ENCODE assay signal across 11 cellular contexts in genomic region chr16:11619327-11619851, GRCh38. TPM values are rescaled to one million over a fixed set of nuclear protein-coding genes. Genes with fewer than 3 reads are reported as not detected.
A peak's percentile ranks its signal among the peaks of the same experiment; 100 is the strongest.
DNase-seq lines count a peak whose midpoint lies in the region; ATAC-seq, FAIRE-seq and TF ChIP-seq lines count a peak whose summit lies in the region.
"Had no signal": no experiment of that assay in that cellular context is flagged by ENCODE, and none has a peak within 500 bp of the region (broad histone marks: within the 10 kb centered on the region; RNA-seq: fewer than 3 reads in every experiment).

No MANE protein-coding gene starts in this region.

- H3K36me3 ChIP-seq in GM12878 (ENCODE audit: control insufficient read depth in 2 of 2, insufficient read depth in 2 of 2, low read length in 1 of 2) (no peaks in the 10 kb centered on the region), small intestine (ENCODE audit: control insufficient read depth in 2 of 2, insufficient read depth in 2 of 2, low read length in 2 of 2) (no peaks in the 10 kb centered on the region), mesendoderm (ENCODE audit: control insufficient read depth, insufficient read depth, low read length) (no peaks in the 10 kb centered on the region)

- no peak overlapping the region for H3K27ac ChIP-seq in GM12878 (ENCODE audit: control insufficient read depth, insufficient read depth)
- peak overlapping the region in 1 of 2 donors; percentile 7 for H3K27ac ChIP-seq in small intestine (ENCODE audit: low read depth in 1 of 2, low read length in 1 of 2)
- H3K27ac ChIP-seq in mesendoderm (ENCODE audit: low read depth, low read length), result no peak overlapping the region

- POLR2A ChIA-PET in GM12878 (lab: Charles Lee), result interaction anchor here (0.7 kb wide), 1 partner anchor 33 kb away, joined by 3 read pairs; the partner anchor contains the start of gene LITAF

- TF ChIP-seq EP300 in Ishikawa (IDR thresholded peaks at IDR 0.05; ENCODE audit: borderline replicate concordance) (no peak), GM12878 (IDR thresholded peaks at IDR 0.05; ENCODE audit: borderline replicate concordance in 1 of 2, control insufficient read depth in 1 of 2, low read depth in 2 of 2, low read length in 2 of 2) (no peak)

- H3K79me2 ChIP-seq in GM12878 (ENCODE audit: control insufficient read depth, insufficient read depth, low read length) (no peaks in the 10 kb centered on the region), mesendoderm (ENCODE audit: control insufficient read depth, insufficient read depth, low read length) (no peaks in the 10 kb centered on the region)

- H3K4me3 ChIP-seq in GM12878 (no peak overlapping the region), small intestine (ENCODE audit: low read depth in 1 of 2, low read length in 2 of 2) (no peak overlapping the region), mesendoderm (ENCODE audit: low read length) (no peak overlapping the region)

- no peaks in the 10 kb centered on the region for H4K20me1 ChIP-seq in GM12878 (ENCODE audit: control insufficient read depth, insufficient read depth)

- H3K4me2 ChIP-seq in GM12878 (ENCODE audit: control insufficient read depth, insufficient read depth) (no peak overlapping the region), mesendoderm (ENCODE audit: low read length) (no peak overlapping the region)

- no peak overlapping the region for H2AK5ac ChIP-seq in mesendoderm (ENCODE audit: low read length)

- H2BK120ac ChIP-seq in mesendoderm (ENCODE audit: low read depth, low read length), result no peak overlapping the region

- no peak overlapping the region for H3K18ac ChIP-seq in mesendoderm (ENCODE audit: low read length)

- H3K23ac ChIP-seq in mesendoderm (ENCODE audit: low read length), result no peak overlapping the region

- H3K27me3 ChIP-seq in GM12878 (replicated peaks in 1 of 2; ENCODE audit: control insufficient read depth in 2 of 2, insufficient read depth in 2 of 2, low read length in 1 of 2) (no peaks in the 10 kb centered on the region), small intestine (ENCODE audit: control insufficient read depth in 2 of 2, insufficient read depth in 2 of 2, low read length in 2 of 2) (no peaks in the 10 kb centered on the region), mesendoderm (ENCODE audit: insufficient read depth, low read length, poor library complexity) (no peaks in the 10 kb centered on the region)

- WGBS in GM12878 (ENCODE audit: insufficient coverage, insufficient replicate concordance, low lambda C conversion rate, missing lambda C conversion rate), result 0% methylated on average over 2 of the region's 2 CpGs
- 76 to 80% (median 78%) methylated on average over 2 of the region's 2 CpGs for WGBS in small intestine, 3 donors
- WGBS in mesendoderm (ENCODE audit: extremely low coverage, insufficient coverage, low lambda C conversion rate), result no CpG with 5 or more reads among the region's 2 CpGs

- H4K5ac ChIP-seq in mesendoderm (ENCODE audit: low read length), result no peak overlapping the region

- H3K9me3 Mint-ChIP-seq in activated CD8-positive, alpha-beta memory T cell treated with anti-CD3 and anti-CD28 coated beads, Interleukin-2, amount 10 ng/mL, durations not matched to agents 7 days and 5 days (ENCODE audit: low read depth), result peaks cover 3% of the 10 kb centered on the region

- no peak overlapping the region for H2BK15ac ChIP-seq in mesendoderm (replicated peaks; ENCODE audit: low read depth)

- peak; percentile 85 for DNase-seq in activated CD8-positive, alpha-beta memory T cell treated with anti-CD3 and anti-CD28 coated beads, Interleukin-2, amount 10 ng/mL, durations not matched to agents 7 days and 5 days
- DNase-seq in activated CD8-positive, alpha-beta memory T cell treated with anti-CD3 and anti-CD28 coated beads for 24 hours, result no peak
- peak; percentile 37 for DNase-seq in GM12878 (ENCODE audit: low read depth, low spot score)
- peak; percentile 38 for DNase-seq in small intestine
- no peak for DNase-seq in NCI-H748 (lab: John Stamatoyannopoulos, UW; ENCODE audit: unreplicated experiment)
- no peak for DNase-seq in mesendoderm
- DNase-seq in cortex of kidney (lab: John Stamatoyannopoulos, UW), result no peak
- DNase-seq: NCI-H345, right cardiac atrium had no signal

- TF ChIP-seq CTCF in GM12878 (IDR thresholded peaks at IDR 0.05 in 2 of 3, conservative IDR thresholded peaks at IDR 0.05 in 1 of 3; ENCODE audit: control insufficient read depth in 2 of 3, extremely low read depth in 1 of 3, insufficient read depth in 1 of 3, low read depth in 3 of 3, low read length in 3 of 3), result no peak

- RAD21 ChIA-PET in GM12878 (lab: Charles Lee; ENCODE audit: unreplicated experiment), result no interaction called here

- peak; percentile 66 for ATAC-seq in activated CD8-positive, alpha-beta memory T cell treated with anti-CD3 and anti-CD28 coated beads, Interleukin-2, amount 10 ng/mL, durations not matched to agents 7 days and 5 days
- ATAC-seq in GM12878, result peak; percentile 73

- H3K4me3 Mint-ChIP-seq in activated CD8-positive, alpha-beta memory T cell treated with anti-CD3 and anti-CD28 coated beads, Interleukin-2, amount 10 ng/mL, durations not matched to agents 7 days and 5 days, result peak overlapping the region; percentile 39

- no peaks in the 10 kb centered on the region for H3K27me3 Mint-ChIP-seq in activated CD8-positive, alpha-beta memory T cell treated with anti-CD3 and anti-CD28 coated beads, Interleukin-2, amount 10 ng/mL, durations not matched to agents 7 days and 5 days

- H3K4me1 ChIP-seq in GM12878 (ENCODE audit: control insufficient read depth, insufficient read depth, low read length), result peaks cover 9% of the 10 kb centered on the region
- H3K4me1 ChIP-seq in small intestine (ENCODE audit: control insufficient read depth in 2 of 2, insufficient read depth in 1 of 2, low read depth in 1 of 2, low read length in 1 of 2), result peaks cover 2 to 9% of the 10 kb centered on the region in 2 donors
- H3K4me1 ChIP-seq in mesendoderm (ENCODE audit: control insufficient read depth, low read depth, low read length), result peaks cover 4% of the 10 kb centered on the region

- CTCF ChIA-PET in activated CD8-positive, alpha-beta memory T cell treated with anti-CD3 and anti-CD28 coated beads, Interleukin-2, amount 10 ng/mL, durations not matched to agents 7 days and 5 days (lab: Charles Lee), result interaction anchor here (0.6 to 6.2 kb wide), 10 partner anchors 12 to 212 kb away, joined by 3 to 30 read pairs (median 3); partner anchors contain the start of gene LITAF
- CTCF ChIA-PET in GM12878 (lab: Yijun Ruan, JAX), result interaction anchor here (0.6 kb wide), 1 partner anchor 27 kb away, joined by 3 read pairs; no protein-coding TSS in a partner anchor

- no peak overlapping the region for H2BK5ac ChIP-seq in mesendoderm (ENCODE audit: low read length)

- H3K9me3 ChIP-seq in GM12878 (replicated peaks; ENCODE audit: control insufficient read depth, insufficient read depth, low read length) (no peaks in the 10 kb centered on the region), small intestine (ENCODE audit: control insufficient read depth, low read depth) (no peaks in the 10 kb centered on the region)

- BruUV-seq in GM12878 (replicated peaks; lab: Mats Ljungman, UMichigan), result no TSS peak

- in situ Hi-C loops in GM12878 (cut with MboI), result no loop called here

- no peaks in the 10 kb centered on the region for H3K79me1 ChIP-seq in mesendoderm (ENCODE audit: low read length)

- no peak overlapping the region for H3K56ac ChIP-seq in mesendoderm (ENCODE audit: low read length)

- H3K4ac ChIP-seq in mesendoderm (ENCODE audit: low read depth, low read length), result no peak overlapping the region

- no peak for TF ChIP-seq RAD21 in Ishikawa (IDR thresholded peaks at IDR 0.05; ENCODE audit: low read depth)
- no peak for TF ChIP-seq RAD21 in GM12878 (IDR thresholded peaks at IDR 0.05; ENCODE audit: insufficient read depth, low read depth, low read length)

- H4K8ac ChIP-seq in mesendoderm (ENCODE audit: low read depth, low read length), result no peak overlapping the region

- H3K27ac Mint-ChIP-seq in activated CD8-positive, alpha-beta memory T cell treated with anti-CD3 and anti-CD28 coated beads, Interleukin-2, amount 10 ng/mL, durations not matched to agents 7 days and 5 days, result peak overlapping the region; percentile 91

- intact Hi-C loops in GM12878 (cut with micrococcal nuclease; ENCODE audit: unreplicated experiment), result no loop called here

- SMC1A ChIA-PET in GM12878 (lab: Charles Lee; ENCODE audit: uncharacterized antibody, unreplicated experiment), result interaction anchor here (1.1 kb wide), 1 partner anchor 88 kb away, joined by 4 read pairs; no protein-coding TSS in a partner anchor

- H3K36me3 Mint-ChIP-seq in activated CD8-positive, alpha-beta memory T cell treated with anti-CD3 and anti-CD28 coated beads, Interleukin-2, amount 10 ng/mL, durations not matched to agents 7 days and 5 days, result peaks cover 12% of the 10 kb centered on the region

- H2AFZ ChIP-seq in GM12878 (ENCODE audit: control insufficient read depth, low read depth, low read length), result no peak overlapping the region

- TF ChIP-seq POLR2A in GM12878 (IDR thresholded peaks at IDR 0.05; ENCODE audit: low read depth, low read length), result no peak

- H3K9ac ChIP-seq in GM12878 (ENCODE audit: control insufficient read depth, insufficient read depth, low read length) (no peak overlapping the region), mesendoderm (ENCODE audit: low read length) (no peak overlapping the region)

- FAIRE-seq in GM12878 (lab: Jason Lieb, UNC), result peak; percentile 61
- FAIRE-seq in small intestine (lab: Jason Lieb, UNC), result no peak
- FAIRE-seq: H54 had no signal

- H3K4me1 Mint-ChIP-seq in activated CD8-positive, alpha-beta memory T cell treated with anti-CD3 and anti-CD28 coated beads, Interleukin-2, amount 10 ng/mL, durations not matched to agents 7 days and 5 days, result peaks cover 51% of the 10 kb centered on the region

RNA-seq across cellular contexts. Expression of gene LITAF, which starts 32.7 kb away (rescaled TPM):
- 100 to 1,000 TPM in 1 of 2 experiments, 10 to 100 TPM in 1; 91.4 to 155 TPM for total RNA-seq in activated CD8-positive, alpha-beta memory T cell treated with anti-CD3 and anti-CD28 coated beads, Interleukin-2, amount 10 ng/mL, durations not matched to agents 7 days and 5 days
- total RNA-seq in GM12878 (2013; cell fraction: nucleolus; rRNA removed), result 62.4 and 64.8 TPM in 2 replicates
- total RNA-seq in GM12878 (2014; rRNA removed), result 111 and 121 TPM in 2 replicates
- 124 and 125 TPM in 2 replicates for total RNA-seq in GM12878 (2014; rRNA removed; fragmentation: Illumina TruSeq; extraction: Trizol)
- total RNA-seq in GM12878 (2021), result 168 and 173 TPM in 2 replicates
- polyA plus RNA-seq in GM12878 (2011; ENCODE audit: low read depth), result 90.1 TPM
- polyA plus RNA-seq in GM12878 (2011; rRNA removed), result 99.2 and 112 TPM in 2 replicates
- 193 and 266 TPM in 2 replicates for polyA plus RNA-seq in GM12878 (2011; cell fraction: cytosol; rRNA removed)
- 74.4 and 94.9 TPM in 2 replicates for polyA plus RNA-seq in GM12878 (2011; cell fraction: nucleus; rRNA removed)
- polyA plus RNA-seq in GM12878 (2012), result 120 and 148 TPM in 2 replicates
- 196 and 211 TPM in 2 replicates for polyA plus RNA-seq in GM12878 (2014; fragmentation: Illumina TruSeq; extraction: Trizol)
- 100 to 1,000 TPM; 144 to 195 TPM for polyA plus RNA-seq in GM12878 (2014; fragmentation: Nextera tagmentation; extraction: Ambion mirVana)
- polyA plus RNA-seq in GM12878 (2014; rRNA removed), result 103 and 115 TPM in 2 replicates
- 100 to 1,000 TPM; 150 to 154 TPM for polyA plus RNA-seq in GM12878 (2016; fragmentation: Nextera tagmentation; extraction: Ambion mirVana)
- 92.1 and 148 TPM in 2 replicates for polyA minus RNA-seq in GM12878 (2011; rRNA and poly(A)+ RNA removed)
- polyA minus RNA-seq in GM12878 (2011; cell fraction: cytosol; rRNA and poly(A)+ RNA removed), result 52.1 and 57.0 TPM in 2 replicates
- 28.7 and 56.3 TPM in 2 replicates for polyA minus RNA-seq in GM12878 (2011; cell fraction: nucleus; rRNA and poly(A)+ RNA removed)
- polyA plus RNA-seq in small intestine, result 100 to 1,000 TPM in 1 of 3 donors, 10 to 100 TPM in 2; 44.7 to 112 (median 47.8) TPM
- polyA plus RNA-seq in mesendoderm (2013, experiment 1 of 2), result 69.9 TPM
- polyA plus RNA-seq in mesendoderm (2013, experiment 2 of 2), result 73.4 TPM

RNA-seq across cellular contexts. Expression of gene SNN, which starts 48.9 kb away (rescaled TPM):
- 1 to 10 TPM; 3.0 to 4.0 TPM for total RNA-seq in activated CD8-positive, alpha-beta memory T cell treated with anti-CD3 and anti-CD28 coated beads, Interleukin-2, amount 10 ng/mL, durations not matched to agents 7 days and 5 days
- 34.4 and 35.4 TPM in 2 replicates for total RNA-seq in GM12878 (2013; cell fraction: nucleolus; rRNA removed)
- total RNA-seq in GM12878 (2014; rRNA removed), result 25.6 and 28.2 TPM in 2 replicates
- 26.9 and 27.3 TPM in 2 replicates for total RNA-seq in GM12878 (2014; rRNA removed; fragmentation: Illumina TruSeq; extraction: Trizol)
- total RNA-seq in GM12878 (2021), result 38.5 and 40.4 TPM in 2 replicates
- 15.3 TPM for polyA plus RNA-seq in GM12878 (2011; ENCODE audit: low read depth)
- 32.8 and 43.4 TPM in 2 replicates for polyA plus RNA-seq in GM12878 (2011; rRNA removed)
- polyA plus RNA-seq in GM12878 (2011; cell fraction: cytosol; rRNA removed), result 35.7 and 49.6 TPM in 2 replicates
- polyA plus RNA-seq in GM12878 (2011; cell fraction: nucleus; rRNA removed), result 25.6 and 27.0 TPM in 2 replicates
- polyA plus RNA-seq in GM12878 (2012), result 19.4 and 29.5 TPM in 2 replicates
- 26.5 and 32.4 TPM in 2 replicates for polyA plus RNA-seq in GM12878 (2014; fragmentation: Illumina TruSeq; extraction: Trizol)
- polyA plus RNA-seq in GM12878 (2014; fragmentation: Nextera tagmentation; extraction: Ambion mirVana), result 1 to 10 TPM; 2.2 to 5.2 TPM
- 40.0 and 42.4 TPM in 2 replicates for polyA plus RNA-seq in GM12878 (2014; rRNA removed)
- 10 to 100 TPM; 17.4 to 22.6 TPM for polyA plus RNA-seq in GM12878 (2016; fragmentation: Nextera tagmentation; extraction: Ambion mirVana)
- 17.0 and 24.5 TPM in 2 replicates for polyA minus RNA-seq in GM12878 (2011; rRNA and poly(A)+ RNA removed)
- polyA minus RNA-seq in GM12878 (2011; cell fraction: cytosol; rRNA and poly(A)+ RNA removed), result 10.7 and 12.4 TPM in 2 replicates
- 9.7 and 16.1 TPM in 2 replicates for polyA minus RNA-seq in GM12878 (2011; cell fraction: nucleus; rRNA and poly(A)+ RNA removed)
- polyA plus RNA-seq in small intestine, result 10 to 100 TPM in 1 of 3 donors, 1 to 10 TPM in 2; 9.6 to 15.7 (median 9.7) TPM
- polyA plus RNA-seq in mesendoderm (2013, experiment 1 of 2), result 30.3 TPM
- 30.0 TPM for polyA plus RNA-seq in mesendoderm (2013, experiment 2 of 2)

Comparison
In these comparisons a context has a peak if more than half of its experiments do, and no peak if none do; other contexts are left out.
1. DNase-seq: peak in activated CD8-positive, alpha-beta memory T cell treated with anti-CD3 and anti-CD28 coated beads, Interleukin-2, amount 10 ng/mL, durations not matched to agents 7 days and 5 days (single experiment), GM12878 (single experiment) and small intestine (single experiment); none in activated CD8-positive, alpha-beta memory T cell treated with anti-CD3 and anti-CD28 coated beads for 24 hours (single experiment), NCI-H748 (single experiment), mesendoderm (single experiment) and cortex of kidney (single experiment).
2. RNA of gene SNN, which starts 48.9 kb away (total RNA-seq): 25.6 to 40.4 TPM in GM12878; 3.0 to 4.0 TPM in activated CD8-positive, alpha-beta memory T cell treated with anti-CD3 and anti-CD28 coated beads, Interleukin-2, amount 10 ng/mL, durations not matched to agents 7 days and 5 days; every median in the first group is over 4 times any median in the second.